In genomic region chr18:35467624-35468016, GRCh38 we compare ENCODE assay signal across 8 cellular contexts. TPM values are rescaled to one million over a fixed set of nuclear protein-coding genes. Genes with fewer than 3 reads are reported as not detected.
DNase-seq lines count a peak whose midpoint lies in the region; ATAC-seq, FAIRE-seq and TF ChIP-seq lines count a peak whose summit lies in the region.

No MANE protein-coding gene starts in this region.

- H3K9me3 Mint-ChIP-seq in activated B cell treated with CpG ODN at 0.5 μM for 24 hours: no peaks in the 10 kb centered on the region

- H3K4me3 Mint-ChIP-seq in activated B cell treated with CpG ODN at 0.5 μM for 24 hours: peak overlapping the region; percentile 28

- no peak for DNase-seq in GM12891 (ENCODE audit: insufficient read length, low spot score)
- peak; percentile 25 for DNase-seq in activated B cell treated with CpG ODN at 0.5 μM for 24 hours
- DNase-seq in GOT3 (lab: John Stamatoyannopoulos, UW): no peak
- DNase-seq in stimulated activated CD4-positive, alpha-beta T cell treated with anti-CD3 and anti-CD28 coated beads, Interleukin-15, amount 100 ng/mL, for 24 hours: no peak
- DNase-seq in H54 (ENCODE audit: insufficient read length, low spot score): no peak

- peaks cover 32% of the 10 kb centered on the region for H3K4me1 Mint-ChIP-seq in activated B cell treated with CpG ODN at 0.5 μM for 24 hours

- peak overlapping the region; percentile 31 for H3K27ac Mint-ChIP-seq in activated B cell treated with CpG ODN at 0.5 μM for 24 hours

- TF ChIP-seq CTCF in activated B cell treated with CpG ODN at 0.5 μM for 24 hours (IDR thresholded peaks at IDR 0.05): no peak

- ATAC-seq in GM21423 (IDR thresholded peaks at IDR 0.05; ENCODE audit: unreplicated experiment) (peak; percentile 88), HG03378 (IDR thresholded peaks at IDR 0.05; ENCODE audit: unreplicated experiment) (peak; percentile 76), activated B cell treated with CpG ODN at 0.5 μM for 24 hours (ENCODE audit: low read depth) (peak; percentile 89), HG02970 (IDR thresholded peaks at IDR 0.05; ENCODE audit: low FRiP score, unreplicated experiment) (no peak)

- CTCF ChIA-PET in activated B cell treated with CpG ODN at 0.5 μM for 24 hours (lab: Charles Lee): no interaction called here

- TF ChIP-seq POLR2A in GM12891 (IDR thresholded peaks at IDR 0.05; ENCODE audit: low read depth, low read length): no peak
- TF ChIP-seq POLR2A in H54 (IDR thresholded peaks at IDR 0.05; ENCODE audit: low read depth, low read length): no peak

- intact Hi-C loops in activated B cell treated with CpG ODN at 0.5 μM for 24 hours (cut with micrococcal nuclease): loop anchor here (1.0 to 5.0 kb wide), 2 partner anchors 45 to 57 kb away; no protein-coding TSS in a partner anchor

- peaks cover 31% of the 10 kb centered on the region for H3K36me3 Mint-ChIP-seq in activated B cell treated with CpG ODN at 0.5 μM for 24 hours (ENCODE audit: low read depth)

- FAIRE-seq in GM12891 (lab: Jason Lieb, UNC): no peak
- no peak for FAIRE-seq in H54 (lab: Jason Lieb, UNC)

- no peaks in the 10 kb centered on the region for H3K27me3 Mint-ChIP-seq in activated B cell treated with CpG ODN at 0.5 μM for 24 hours

- POLR2A ChIA-PET in activated B cell treated with CpG ODN at 0.5 μM for 24 hours (lab: Charles Lee): interaction anchor here (0.5 to 1.4 kb wide), 2 partner anchors 30 to 34 kb away, joined by 7 to 8 read pairs; partner anchors contain the start of gene INO80C

TF ChIP-seq in GM12891, 5 proteins besides CTCF, POLR2A, EP300 and RAD21:
- TF ChIP-seq POLR2AphosphoS5 (IDR thresholded peaks at IDR 0.05; ENCODE audit: low read depth, low read length) (0 out of 2 replicates have a peak, but pooled peaks have one; percentile 11), TAF1 (IDR thresholded peaks at IDR 0.05; ENCODE audit: low read depth, low read length) (no peak)

RNA-seq across cellular contexts. Expression of gene INO80C, which starts 30.1 kb away (rescaled TPM):
- polyA plus RNA-seq in GM12891 (2012; ENCODE audit: low read depth, missing spikeins): 22.4 TPM
- total RNA-seq in activated B cell treated with CpG ODN at 0.5 μM for 24 hours: 31.6 and 35.9 TPM in 2 replicates
